23 cellular contexts compared by ENCODE assay signal in genomic region chr5:57939771-57940170, GRCh38.
"Had no signal": no experiment of that assay in that cellular context is flagged by ENCODE, and none has a peak within 500 bp of the region (broad histone marks: within the 10 kb centered on the region; RNA-seq: fewer than 3 reads in every experiment).

No MANE protein-coding gene starts in this region.

- DNase-seq: colonic mucosa; effector CD4-positive, alpha-beta T cell; endodermal cell; foreskin melanocyte; heart left ventricle; hippocampal formation; left colon; left ventricle myocardium superior; mesenchymal stem cell; psoas muscle; retina; right lobe of liver; stimulated activated CD4-positive, alpha-beta T cell treated with anti-CD3 and anti-CD28 coated beads, Interleukin-12 subunit alpha, Interleukin-12 subunit beta, amount 100 ng/mL, for 4 hours; stimulated activated naive CD4-positive, alpha-beta T cell; stomach; substantia nigra; transverse colon had no signal

- FAIRE-seq: endothelial cell of umbilical vein had no signal

- H3K4me2 ChIP-seq: neural progenitor cell had no signal

- H3K4me3 ChIP-seq: colonic mucosa, heart left ventricle, lung, neural progenitor cell, psoas muscle, right lobe of liver, skin epidermis, stomach, thoracic aorta, transverse colon had no signal

- H3K9ac ChIP-seq: neural progenitor cell had no signal

- H3K27me3 ChIP-seq: colonic mucosa, heart left ventricle, neural progenitor cell, right lobe of liver, stomach, transverse colon had no signal

- H3K9me3 ChIP-seq: colonic mucosa, heart left ventricle, psoas muscle, right lobe of liver, stomach, thoracic aorta, transverse colon had no signal

- H3K36me3 ChIP-seq: colonic mucosa, heart left ventricle, neural progenitor cell, right lobe of liver, stomach, thoracic aorta, transverse colon had no signal

- H2AFZ ChIP-seq: neural progenitor cell had no signal

- H3K4me1 ChIP-seq: colonic mucosa, heart left ventricle, neural progenitor cell, psoas muscle, right lobe of liver, stomach, transverse colon had no signal

- ATAC-seq: heart left ventricle; left colon; left ventricle myocardium superior; natural killer cell treated with Interleukin-12 subunit alpha and Interleukin-12 subunit beta and Interleukin-15 and Interleukin-18, amount 100 ng/mL, for 72 hours; psoas muscle; right lobe of liver had no signal

- H3K27ac ChIP-seq: colonic mucosa, heart left ventricle, neural progenitor cell, psoas muscle, right lobe of liver, skin epidermis, stomach, thoracic aorta, transverse colon had no signal
